Comparison of ENCODE assay signal across 1 cellular context in the genomic region with DNA sequence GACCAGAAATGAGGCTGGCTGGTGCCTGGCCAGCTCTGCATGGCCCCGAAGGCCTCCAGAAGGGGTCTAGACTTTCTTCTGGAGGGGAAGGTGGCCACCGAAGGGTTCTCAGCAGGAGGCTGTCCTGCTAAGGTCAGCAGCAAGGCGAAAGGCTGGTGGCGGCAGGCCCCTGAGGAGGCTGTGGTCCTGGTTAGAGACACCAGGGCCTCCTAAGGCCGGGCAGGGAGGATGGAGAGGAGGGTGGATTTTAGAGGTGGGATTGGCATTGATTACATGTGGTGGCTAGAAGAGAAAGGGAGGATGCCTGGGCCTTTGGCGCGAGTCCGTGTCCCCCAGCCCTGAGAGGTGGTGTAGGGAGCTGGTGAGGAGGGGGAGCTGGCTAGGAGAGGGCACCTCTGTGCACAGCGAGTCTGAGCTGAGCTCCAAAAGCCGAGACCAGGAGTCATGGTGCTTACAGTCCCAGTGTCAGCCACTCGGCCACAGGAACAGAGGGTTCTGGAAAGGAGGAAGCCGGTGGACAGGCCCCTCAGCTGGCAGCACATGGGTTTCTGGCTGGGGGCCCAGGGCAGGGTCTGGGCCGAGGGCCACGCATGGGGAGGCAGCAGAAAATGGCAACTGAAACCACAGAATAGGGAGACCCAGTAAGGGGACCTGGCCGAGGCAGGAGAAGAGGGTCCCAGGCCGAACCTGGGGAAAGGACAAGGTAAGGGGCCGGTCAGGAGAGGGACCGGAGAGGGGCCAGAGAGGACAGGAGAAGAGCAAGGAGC.
TF ChIP-seq lines count a peak whose summit lies in the region.

No MANE protein-coding gene starts in this region.

TF ChIP-seq in endothelial cell of umbilical vein, 7 proteins besides CTCF, POLR2A, EP300 and RAD21:
- TF ChIP-seq EZH2 (IDR thresholded peaks at IDR 0.05; ENCODE audit: borderline replicate concordance, low read depth, low read length, severe bottlenecking) (no peak), MYC (IDR thresholded peaks at IDR 0.05; ENCODE audit: low read depth, low read length) (no peak), JUN (IDR thresholded peaks at IDR 0.05; ENCODE audit: borderline replicate concordance, insufficient read depth, insufficient read length, low read depth) (no peak), FOS (IDR thresholded peaks at IDR 0.05; ENCODE audit: borderline replicate concordance, insufficient read depth, low read length) (no peak), POLR2AphosphoS5 (IDR thresholded peaks at IDR 0.05; ENCODE audit: insufficient read depth, low read depth, low read length) (no peak), GATA2 (IDR thresholded peaks at IDR 0.05; ENCODE audit: insufficient read depth, insufficient read length, low read depth, low read length) (no peak)
- TF ChIP-seq, protein P1, sequence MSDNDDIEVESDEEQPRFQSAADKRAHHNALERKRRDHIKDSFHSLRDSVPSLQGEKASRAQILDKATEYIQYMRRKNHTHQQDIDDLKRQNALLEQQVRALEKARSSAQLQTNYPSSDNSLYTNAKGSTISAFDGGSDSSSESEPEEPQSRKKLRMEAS (IDR thresholded peaks at IDR 0.05; ENCODE audit: insufficient read depth, insufficient read length) = no peak
